ENCODE assay signal across 14 cellular contexts in the genomic region with DNA sequence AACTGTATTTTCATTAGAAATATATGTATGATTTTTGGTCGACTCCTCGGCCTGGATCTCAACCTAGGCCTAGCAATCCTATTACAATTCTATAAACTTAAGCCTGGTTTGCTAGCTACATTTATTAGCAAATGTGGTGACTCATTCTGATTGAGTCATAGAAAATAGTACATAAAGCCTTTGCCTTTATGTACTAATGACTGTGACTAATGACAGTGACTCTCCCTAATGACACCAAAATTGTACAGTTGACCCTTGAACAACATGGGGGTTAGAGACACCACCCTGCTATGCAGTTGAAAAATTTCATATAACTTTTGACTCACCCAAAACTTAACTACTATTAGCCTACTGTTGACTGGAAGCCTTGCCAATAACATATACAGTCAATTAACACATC.
DNase-seq lines count a peak whose midpoint lies in the region; ATAC-seq and TF ChIP-seq lines count a peak whose summit lies in the region.
"Had no signal": no experiment of that assay in that cellular context is flagged by ENCODE, and none has a peak within 500 bp of the region (broad histone marks: within the 10 kb centered on the region; RNA-seq: fewer than 3 reads in every experiment).

No MANE protein-coding gene starts in this region.

- no peak for TF ChIP-seq CTCF in astrocyte of the cerebellum (IDR thresholded peaks at IDR 0.05; ENCODE audit: low read depth, low read length, missing control alignments)

- H3K27ac Mint-ChIP-seq in activated T-cell treated with anti-CD3 and anti-CD28 coated beads, Interleukin-2, amount 50 U/mL, for 72 hours: no peak overlapping the region
- H3K27ac Mint-ChIP-seq: activated T-helper 17 cell treated with anti-CD3 and anti-CD28 coated beads, Interleukin-2, amount 50 U/mL, for 72 hours; nephron; stimulated activated memory B cell treated with anti-CD40 and anti-IgM and Interleukin-4, amounts not matched to agents 10 μg/mL and 1 μg/mL and 100 μg/mL, for 72 hours; WTC11 had no signal

- ATAC-seq in activated T-cell treated with anti-CD3 and anti-CD28 coated beads, Interleukin-2, amount 50 U/mL, for 72 hours (replicated peaks in 1 of 2): no peak
- ATAC-seq in GM18498 (IDR thresholded peaks at IDR 0.05; ENCODE audit: unreplicated experiment): no peak
- ATAC-seq: activated T-helper 17 cell treated with anti-CD3 and anti-CD28 coated beads, Interleukin-2, amount 50 U/mL, for 72 hours; Right ventricle myocardium inferior; WTC11 had no signal

- H3K27me3 Mint-ChIP-seq in activated T-cell treated with anti-CD3 and anti-CD28 coated beads, Interleukin-2, amount 50 U/mL, for 72 hours (ENCODE audit: low read depth): no peaks in the 10 kb centered on the region
- H3K27me3 Mint-ChIP-seq: activated T-helper 17 cell treated with anti-CD3 and anti-CD28 coated beads, Interleukin-2, amount 50 U/mL, for 72 hours had no signal

- in situ Hi-C loops in astrocyte of the cerebellum (cut with HindIII; ENCODE audit: low sequenced_read_pairs): no loop called here

- no peak overlapping the region for H3K4me3 Mint-ChIP-seq in activated T-cell treated with anti-CD3 and anti-CD28 coated beads, Interleukin-2, amount 50 U/mL, for 72 hours
- H3K4me3 Mint-ChIP-seq: activated T-helper 17 cell treated with anti-CD3 and anti-CD28 coated beads, Interleukin-2, amount 50 U/mL, for 72 hours; nephron; stimulated activated memory B cell treated with anti-CD40 and anti-IgM and Interleukin-4, amounts not matched to agents 10 μg/mL and 1 μg/mL and 100 μg/mL, for 72 hours; WTC11 had no signal

- no peaks in the 10 kb centered on the region for H3K4me1 Mint-ChIP-seq in activated T-cell treated with anti-CD3 and anti-CD28 coated beads, Interleukin-2, amount 50 U/mL, for 72 hours (ENCODE audit: low read depth)
- H3K4me1 Mint-ChIP-seq: activated T-helper 17 cell treated with anti-CD3 and anti-CD28 coated beads, Interleukin-2, amount 50 U/mL, for 72 hours; nephron had no signal

- peak; percentile 42 for DNase-seq in AG08396 (ENCODE audit: low spot score)
- peak; percentile 19 for DNase-seq in HS-27A (ENCODE audit: low read depth)
- DNase-seq in astrocyte of the cerebellum (ENCODE audit: low read depth): peak; percentile 8
- DNase-seq in hepatic stellate cell (ENCODE audit: low spot score): peak; percentile 35
- no peak for DNase-seq in AML-193 (lab: John Stamatoyannopoulos, UW)
- no peak for DNase-seq in activated T-cell treated with anti-CD3 and anti-CD28 coated beads, Interleukin-2, amount 50 U/mL, for 72 hours
- no peak for DNase-seq in SHP77 treated with DMSO at 0.1 percent for 48 hours (lab: John Stamatoyannopoulos, UW)
- DNase-seq: NCI-H2227 treated with DMSO at 0.1 percent for 48 hours had no signal

- H3K4me3 ChIP-seq in astrocyte of the cerebellum (ENCODE audit: low read depth, low read length): no peak overlapping the region

- H3K36me3 Mint-ChIP-seq in activated T-cell treated with anti-CD3 and anti-CD28 coated beads, Interleukin-2, amount 50 U/mL, for 72 hours (ENCODE audit: insufficient read depth in 2 of 2): peaks cover 0 to 2% of the 10 kb centered on the region in 2 donors
- H3K36me3 Mint-ChIP-seq: WTC11 had no signal

- H3K9me3 Mint-ChIP-seq in activated T-cell treated with anti-CD3 and anti-CD28 coated beads, Interleukin-2, amount 50 U/mL, for 72 hours: peaks cover 2 to 3% of the 10 kb centered on the region in 2 donors
- H3K9me3 Mint-ChIP-seq: activated T-helper 17 cell treated with anti-CD3 and anti-CD28 coated beads, Interleukin-2, amount 50 U/mL, for 72 hours; WTC11 had no signal

Comparison
In these comparisons a context has a peak if more than half of its experiments do, and no peak if none do; other contexts are left out.
1. DNase-seq: peak in AG08396 (single experiment), HS-27A (single experiment), astrocyte of the cerebellum (single experiment) and hepatic stellate cell (single experiment); none in AML-193 (0 of 2), activated T-cell treated with anti-CD3 and anti-CD28 coated beads, Interleukin-2, amount 50 U/mL, for 72 hours (0 of 2) and SHP77 treated with DMSO at 0.1 percent for 48 hours (single experiment).